Comparison of ENCODE assay signal across 8 cellular contexts in genomic region chr15:72155635-72156616, GRCh38. TPM values are rescaled to one million over a fixed set of nuclear protein-coding genes. Genes with fewer than 3 reads are reported as not detected.
DNase-seq lines count a peak whose midpoint lies in the region; ATAC-seq and TF ChIP-seq lines count a peak whose summit lies in the region.

No MANE protein-coding gene starts in this region.

- H3K27ac Mint-ChIP-seq in chondrocyte (ENCODE audit: unreplicated experiment), result peak overlapping the region; percentile 80

- ATAC-seq in HG03095 (IDR thresholded peaks at IDR 0.05; ENCODE audit: unreplicated experiment) (peak; percentile 70), GM19324 (IDR thresholded peaks at IDR 0.05; ENCODE audit: low FRiP score, unreplicated experiment) (no peak)

- peak; percentile 94 for TF ChIP-seq CTCF in chondrocyte (IDR thresholded peaks at IDR 0.05)

- no peaks in the 10 kb centered on the region for H3K9me3 Mint-ChIP-seq in chondrocyte (ENCODE audit: low read depth)

- no peaks in the 10 kb centered on the region for H3K36me3 Mint-ChIP-seq in chondrocyte (ENCODE audit: low read depth)

- DNase-seq in GDM1 (lab: John Stamatoyannopoulos, UW) (peak; percentile 68), NCI-H226 (peak; percentile 76), chondrocyte (ENCODE audit: low spot score) (no peak), kidney glomerular epithelial cell (lab: John Stamatoyannopoulos, UW) (peak; percentile 84)
- DNase-seq in activated CD4-positive, alpha-beta T cell treated with anti-CD3 and anti-CD28 coated beads for 1 hour, result peak; percentile 72
- peak; percentile 56 to 80 for DNase-seq in stimulated activated CD4-positive, alpha-beta T cell treated with anti-CD3 and anti-CD28 coated beads, Interleukin-15, amount 100 ng/mL, for 48 hours (ENCODE audit: low read depth in 2 of 2)

- H3K27me3 Mint-ChIP-seq in chondrocyte (ENCODE audit: low read depth), result no peaks in the 10 kb centered on the region

- H3K4me3 Mint-ChIP-seq in chondrocyte (ENCODE audit: unreplicated experiment), result peak overlapping the region; percentile 71

- H3K4me1 Mint-ChIP-seq in chondrocyte (ENCODE audit: low read depth), result peaks cover 12% of the 10 kb centered on the region

RNA-seq across cellular contexts. Expression of gene SENP8, which starts 37.7 kb away (rescaled TPM):
- total RNA-seq in chondrocyte, result 2.9 to 4.0 TPM (median 3.0 TPM) in 3 replicates

RNA-seq across cellular contexts. Expression of gene MYO9A, which starts 38.0 kb away (rescaled TPM):
- 41.8 to 46.0 TPM (median 42.0 TPM) in 3 replicates for total RNA-seq in chondrocyte

RNA-seq across cellular contexts. Expression of gene GRAMD2A, which starts 41.7 kb away (rescaled TPM):
- total RNA-seq in chondrocyte, result 0.32 to 0.77 TPM (median 0.65 TPM) in 3 replicates
